In the genomic region with DNA sequence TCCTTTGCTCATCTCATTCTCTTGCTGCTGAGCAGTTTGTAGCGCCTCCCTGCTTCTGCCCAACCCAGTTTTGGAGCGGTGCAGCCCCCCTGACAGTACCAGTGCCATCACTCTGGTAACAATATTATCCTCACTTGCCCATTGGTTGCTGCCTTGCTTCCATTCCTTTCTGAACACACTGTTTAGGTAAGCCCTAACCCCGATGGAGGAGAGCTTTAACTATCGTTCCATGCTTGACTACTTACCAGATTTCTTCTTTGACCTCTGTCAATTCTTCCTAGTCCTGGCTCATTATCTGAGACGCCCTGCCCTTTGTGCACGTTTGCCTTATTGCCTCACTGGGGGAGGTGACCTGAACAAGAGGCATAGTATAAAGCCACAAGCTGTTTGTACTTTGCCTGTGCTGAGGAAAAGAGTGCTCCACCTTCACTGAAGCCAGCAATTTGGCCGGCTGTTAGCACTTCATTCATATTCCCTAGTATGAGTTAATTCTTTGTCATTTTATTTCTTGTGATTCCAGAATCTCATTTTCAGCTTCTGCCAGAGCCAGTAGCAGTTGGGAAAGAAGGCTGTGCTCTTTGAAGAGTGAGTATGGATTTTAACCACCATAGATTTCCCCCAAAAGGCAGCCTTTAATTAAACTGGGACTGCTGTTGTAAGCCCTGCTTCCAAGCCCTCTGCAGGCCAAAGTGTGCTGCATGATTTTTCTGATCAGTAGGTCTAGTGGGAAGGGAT, we compare ENCODE assay signal across 1 cellular context.
TF ChIP-seq lines count a peak whose summit lies in the region.

No MANE protein-coding gene starts in this region.

TF ChIP-seq in GM12878, 131 proteins besides CTCF, POLR2A, EP300 and RAD21:
- TF ChIP-seq MTA2 (IDR thresholded peaks at IDR 0.05; ENCODE audit: low read depth) (peak; percentile 21; the same call in 1 of the 2 replicates), BHLHE40 (IDR thresholded peaks at IDR 0.05; ENCODE audit: borderline replicate concordance in 1 of 2, low read depth in 2 of 2, low read length in 1 of 2) (peak in 1 of 2 experiments; percentile 61; a peak in 1 of 4 replicates), PAX5 (IDR thresholded peaks at IDR 0.05; ENCODE audit: borderline replicate concordance, low read depth, low read length) (0 out of 2 replicates have a peak, but pooled peaks have one; percentile 11), HDGF (IDR thresholded peaks at IDR 0.05) (peak; percentile 62; the same call in 1 of the 2 replicates), IKZF2 (IDR thresholded peaks at IDR 0.05) (peak in 1 of 2 experiments; percentile 10; a peak in 1 of 4 replicates), ZZZ3 (IDR thresholded peaks at IDR 0.05; ENCODE audit: control insufficient read depth, insufficient read length, low read depth) (no peak), TARDBP (IDR thresholded peaks at IDR 0.05; ENCODE audit: borderline replicate concordance) (no peak), SRF (IDR thresholded peaks at IDR 0.05; ENCODE audit: low read depth in 2 of 2, low read length in 2 of 2) (no peak), SIN3A (IDR thresholded peaks at IDR 0.05; ENCODE audit: low read depth, low read length) (no peak), RUNX3 (IDR thresholded peaks at IDR 0.05; ENCODE audit: low read length) (peak; percentile 16; the same call in 1 of the 2 replicates), IKZF1 (conservative IDR thresholded peaks at IDR 0.05) (0 out of 2 replicates have a peak, but pooled peaks have one; percentile 21)
- TF ChIP-seq, protein P1, sequence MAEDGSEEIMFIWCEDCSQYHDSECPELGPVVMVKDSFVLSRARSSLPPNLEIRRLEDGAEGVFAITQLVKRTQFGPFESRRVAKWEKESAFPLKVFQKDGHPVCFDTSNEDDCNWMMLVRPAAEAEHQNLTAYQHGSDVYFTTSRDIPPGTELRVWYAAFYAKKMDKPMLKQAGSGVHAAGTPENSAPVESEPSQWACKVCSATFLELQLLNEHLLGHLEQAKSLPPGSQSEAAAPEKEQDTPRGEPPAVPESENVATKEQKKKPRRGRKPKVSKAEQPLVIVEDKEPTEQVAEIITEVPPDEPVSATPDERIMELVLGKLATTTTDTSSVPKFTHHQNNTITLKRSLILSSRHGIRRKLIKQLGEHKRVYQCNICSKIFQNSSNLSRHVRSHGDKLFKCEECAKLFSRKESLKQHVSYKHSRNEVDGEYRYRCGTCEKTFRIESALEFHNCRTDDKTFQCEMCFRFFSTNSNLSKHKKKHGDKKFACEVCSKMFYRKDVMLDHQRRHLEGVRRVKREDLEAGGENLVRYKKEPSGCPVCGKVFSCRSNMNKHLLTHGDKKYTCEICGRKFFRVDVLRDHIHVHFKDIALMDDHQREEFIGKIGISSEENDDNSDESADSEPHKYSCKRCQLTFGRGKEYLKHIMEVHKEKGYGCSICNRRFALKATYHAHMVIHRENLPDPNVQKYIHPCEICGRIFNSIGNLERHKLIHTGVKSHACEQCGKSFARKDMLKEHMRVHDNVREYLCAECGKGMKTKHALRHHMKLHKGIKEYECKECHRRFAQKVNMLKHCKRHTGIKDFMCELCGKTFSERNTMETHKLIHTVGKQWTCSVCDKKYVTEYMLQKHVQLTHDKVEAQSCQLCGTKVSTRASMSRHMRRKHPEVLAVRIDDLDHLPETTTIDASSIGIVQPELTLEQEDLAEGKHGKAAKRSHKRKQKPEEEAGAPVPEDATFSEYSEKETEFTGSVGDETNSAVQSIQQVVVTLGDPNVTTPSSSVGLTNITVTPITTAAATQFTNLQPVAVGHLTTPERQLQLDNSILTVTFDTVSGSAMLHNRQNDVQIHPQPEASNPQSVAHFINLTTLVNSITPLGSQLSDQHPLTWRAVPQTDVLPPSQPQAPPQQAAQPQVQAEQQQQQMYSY (CRISPR knock-in tag; IDR thresholded peaks at IDR 0.05): no peak
- TF ChIP-seq, protein P2, sequence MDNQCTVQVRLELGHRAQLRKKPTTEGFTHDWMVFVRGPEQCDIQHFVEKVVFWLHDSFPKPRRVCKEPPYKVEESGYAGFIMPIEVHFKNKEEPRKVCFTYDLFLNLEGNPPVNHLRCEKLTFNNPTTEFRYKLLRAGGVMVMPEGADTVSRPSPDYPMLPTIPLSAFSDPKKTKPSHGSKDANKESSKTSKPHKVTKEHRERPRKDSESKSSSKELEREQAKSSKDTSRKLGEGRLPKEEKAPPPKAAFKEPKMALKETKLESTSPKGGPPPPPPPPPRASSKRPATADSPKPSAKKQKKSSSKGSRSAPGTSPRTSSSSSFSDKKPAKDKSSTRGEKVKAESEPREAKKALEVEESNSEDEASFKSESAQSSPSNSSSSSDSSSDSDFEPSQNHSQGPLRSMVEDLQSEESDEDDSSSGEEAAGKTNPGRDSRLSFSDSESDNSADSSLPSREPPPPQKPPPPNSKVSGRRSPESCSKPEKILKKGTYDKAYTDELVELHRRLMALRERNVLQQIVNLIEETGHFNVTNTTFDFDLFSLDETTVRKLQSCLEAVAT (IDR thresholded peaks at IDR 0.05): 0 out of 2 replicates have a peak, but pooled peaks have one; percentile 20
- TF ChIP-seq, protein P3, sequence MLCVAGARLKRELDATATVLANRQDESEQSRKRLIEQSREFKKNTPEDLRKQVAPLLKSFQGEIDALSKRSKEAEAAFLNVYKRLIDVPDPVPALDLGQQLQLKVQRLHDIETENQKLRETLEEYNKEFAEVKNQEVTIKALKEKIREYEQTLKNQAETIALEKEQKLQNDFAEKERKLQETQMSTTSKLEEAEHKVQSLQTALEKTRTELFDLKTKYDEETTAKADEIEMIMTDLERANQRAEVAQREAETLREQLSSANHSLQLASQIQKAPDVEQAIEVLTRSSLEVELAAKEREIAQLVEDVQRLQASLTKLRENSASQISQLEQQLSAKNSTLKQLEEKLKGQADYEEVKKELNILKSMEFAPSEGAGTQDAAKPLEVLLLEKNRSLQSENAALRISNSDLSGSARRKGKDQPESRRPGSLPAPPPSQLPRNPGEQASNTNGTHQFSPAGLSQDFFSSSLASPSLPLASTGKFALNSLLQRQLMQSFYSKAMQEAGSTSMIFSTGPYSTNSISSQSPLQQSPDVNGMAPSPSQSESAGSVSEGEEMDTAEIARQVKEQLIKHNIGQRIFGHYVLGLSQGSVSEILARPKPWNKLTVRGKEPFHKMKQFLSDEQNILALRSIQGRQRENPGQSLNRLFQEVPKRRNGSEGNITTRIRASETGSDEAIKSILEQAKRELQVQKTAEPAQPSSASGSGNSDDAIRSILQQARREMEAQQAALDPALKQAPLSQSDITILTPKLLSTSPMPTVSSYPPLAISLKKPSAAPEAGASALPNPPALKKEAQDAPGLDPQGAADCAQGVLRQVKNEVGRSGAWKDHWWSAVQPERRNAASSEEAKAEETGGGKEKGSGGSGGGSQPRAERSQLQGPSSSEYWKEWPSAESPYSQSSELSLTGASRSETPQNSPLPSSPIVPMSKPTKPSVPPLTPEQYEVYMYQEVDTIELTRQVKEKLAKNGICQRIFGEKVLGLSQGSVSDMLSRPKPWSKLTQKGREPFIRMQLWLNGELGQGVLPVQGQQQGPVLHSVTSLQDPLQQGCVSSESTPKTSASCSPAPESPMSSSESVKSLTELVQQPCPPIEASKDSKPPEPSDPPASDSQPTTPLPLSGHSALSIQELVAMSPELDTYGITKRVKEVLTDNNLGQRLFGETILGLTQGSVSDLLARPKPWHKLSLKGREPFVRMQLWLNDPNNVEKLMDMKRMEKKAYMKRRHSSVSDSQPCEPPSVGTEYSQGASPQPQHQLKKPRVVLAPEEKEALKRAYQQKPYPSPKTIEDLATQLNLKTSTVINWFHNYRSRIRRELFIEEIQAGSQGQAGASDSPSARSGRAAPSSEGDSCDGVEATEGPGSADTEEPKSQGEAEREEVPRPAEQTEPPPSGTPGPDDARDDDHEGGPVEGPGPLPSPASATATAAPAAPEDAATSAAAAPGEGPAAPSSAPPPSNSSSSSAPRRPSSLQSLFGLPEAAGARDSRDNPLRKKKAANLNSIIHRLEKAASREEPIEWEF (IDR thresholded peaks at IDR 0.05; ENCODE audit: insufficient replicate concordance, low read depth, low read length): no peak
